Comparison of ENCODE assay signal across 14 cellular contexts in the genomic region with DNA sequence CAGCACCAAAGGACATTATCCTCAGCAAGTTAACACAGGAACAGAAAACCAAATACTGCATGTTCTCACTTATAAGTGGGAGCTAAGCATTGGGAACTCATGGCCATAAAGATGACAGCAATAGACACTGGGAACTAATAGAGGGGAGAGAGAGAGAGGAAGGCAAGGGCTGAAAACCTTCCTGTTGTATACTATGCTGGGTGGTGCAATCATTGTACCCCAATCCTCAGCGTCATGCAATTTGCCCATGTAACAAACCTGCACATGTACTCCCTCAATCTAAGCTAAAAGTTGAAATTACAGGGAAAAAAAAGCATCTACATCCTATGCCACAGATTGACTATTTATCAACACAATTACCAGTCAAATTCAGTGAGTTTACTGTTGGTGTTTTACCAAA. TPM values are rescaled to one million over a fixed set of nuclear protein-coding genes. Genes with fewer than 3 reads are reported as not detected.
"Had no signal": no experiment of that assay in that cellular context is flagged by ENCODE, and none has a peak within 500 bp of the region (broad histone marks: within the 10 kb centered on the region; RNA-seq: fewer than 3 reads in every experiment).

No MANE protein-coding gene starts in this region.

- DNase-seq: activated CD4-positive, alpha-beta T cell treated with anti-CD3 and anti-CD28 coated beads for 1 hour; body of pancreas; caudate nucleus; foreskin fibroblast; natural killer cell; sigmoid colon; stimulated activated CD4-positive, alpha-beta T cell treated with anti-CD3 and anti-CD28 coated beads, Interleukin-4, amount 100 ng/mL, for 4 hours; T1000 had no signal

- H3K4me1 ChIP-seq: parathyroid adenoma had no signal

- H3K9me3 ChIP-seq: body of pancreas, sigmoid colon, thoracic aorta had no signal

- H3K27ac ChIP-seq: parathyroid adenoma, sigmoid colon, thoracic aorta had no signal

- H3K4me3 ChIP-seq: body of pancreas, sigmoid colon, thoracic aorta had no signal

- H3K27me3 ChIP-seq: body of pancreas, sigmoid colon had no signal

- H3K36me3 ChIP-seq: sigmoid colon, thoracic aorta had no signal

- ATAC-seq: body of pancreas; stimulated activated memory B cell treated with anti-CD40 and anti-IgM and Interleukin-4, amounts not matched to agents 10 μg/mL and 1 μg/mL and 100 μg/mL, for 72 hours had no signal

RNA-seq across cellular contexts. Expression of a gene that starts 20.0 kb away (rescaled TPM):
- total RNA-seq: T-helper 1 cell treated with Interleukin-12 subunit alpha and Interleukin-12 subunit beta and Interleukin-4 antibody, amounts not matched to agents 30 ng/mL and 1 ng/mL, for 36 hours had no signal

RNA-seq across cellular contexts. Expression of a gene that starts 23.9 kb away (rescaled TPM):
- total RNA-seq: dermis microvascular lymphatic vessel endothelial cell, glomerular endothelial cell had no signal
